Comparison of ENCODE assay signal across 8 cellular contexts in genomic region chr5:84384604-84385575, GRCh38.
DNase-seq lines count a peak whose midpoint lies in the region; ATAC-seq and TF ChIP-seq lines count a peak whose summit lies in the region.

Gene EDIL3 (minus strand): TSS chr5:84384880. CDS start chr5:84384374, 506 bp downstream.

- in situ Hi-C loops in astrocyte of the cerebellum (cut with HindIII; ENCODE audit: low sequenced_read_pairs): no loop called here

- H3K27me3 ChIP-seq in rectal smooth muscle tissue (ENCODE audit: control insufficient read depth, insufficient read depth, low read length): peaks cover 7% of the 10 kb centered on the region

- no peak for ATAC-seq in HG03097 (IDR thresholded peaks at IDR 0.05; ENCODE audit: low FRiP score, unreplicated experiment)

- H3K4me3 ChIP-seq in astrocyte of the cerebellum (ENCODE audit: low read depth, low read length) (peak within 1 kb of the TSS; percentile 83), rectal smooth muscle tissue (ENCODE audit: low read length) (peak within 1 kb of the TSS; percentile 65)

- peak; percentile 2 for DNase-seq in stimulated activated CD4-positive, alpha-beta T cell treated with anti-CD3 and anti-CD28 coated beads, Interleukin-15, amount 100 ng/mL, for 24 hours
- no peak for DNase-seq in stimulated activated CD4-positive, alpha-beta T cell treated with anti-CD3 and anti-CD28 coated beads, Interleukin-2, amount 100 ng/mL, for 24 hours
- no peak for DNase-seq in astrocyte of the cerebellum (ENCODE audit: low read depth)
- DNase-seq in hypothalamus (lab: John Stamatoyannopoulos, UW): peak in 49 of 51 donors; percentile 11 to 84 (median 60)
- no peak for DNase-seq in DMS153 treated with DMSO at 0.1 percent for 48 hours (lab: John Stamatoyannopoulos, UW; ENCODE audit: unreplicated experiment)
- DNase-seq in HPDE6-E6E7 (ENCODE audit: extremely low spot score): no peak

- TF ChIP-seq CTCF in astrocyte of the cerebellum (IDR thresholded peaks at IDR 0.05; ENCODE audit: low read depth, low read length, missing control alignments): no peak

- peak within 1 kb of the TSS; percentile 50 for H3K27ac ChIP-seq in rectal smooth muscle tissue (ENCODE audit: low read depth, low read length)

- peak within 1 kb of the TSS; percentile 26 for H3K9ac ChIP-seq in rectal smooth muscle tissue (ENCODE audit: low read length)

- no peaks in the 10 kb centered on the region for H3K36me3 ChIP-seq in rectal smooth muscle tissue (ENCODE audit: control insufficient read depth, insufficient read depth, low read length)

- H3K4me1 ChIP-seq in rectal smooth muscle tissue (ENCODE audit: control insufficient read depth, insufficient read depth, low read length): peaks cover 3% of the 10 kb centered on the region

Comparison
In these comparisons a context has a peak if more than half of its experiments do, and no peak if none do; other contexts are left out.
1. DNase-seq: peak in stimulated activated CD4-positive, alpha-beta T cell treated with anti-CD3 and anti-CD28 coated beads, Interleukin-15, amount 100 ng/mL, for 24 hours (single experiment) and hypothalamus (49 of 51); none in stimulated activated CD4-positive, alpha-beta T cell treated with anti-CD3 and anti-CD28 coated beads, Interleukin-2, amount 100 ng/mL, for 24 hours (0 of 2), astrocyte of the cerebellum (single experiment), DMS153 treated with DMSO at 0.1 percent for 48 hours (single experiment) and HPDE6-E6E7 (single experiment).